In genomic region chrX:131136776-131137175, GRCh38 we compare ENCODE assay signal across 28 cellular contexts.
"Had no signal": no experiment of that assay in that cellular context is flagged by ENCODE, and none has a peak within 500 bp of the region (broad histone marks: within the 10 kb centered on the region; RNA-seq: fewer than 3 reads in every experiment).

No MANE protein-coding gene starts in this region.

- DNase-seq: naive thymus-derived CD4-positive, alpha-beta T cell; natural killer cell; nucleus accumbens; posterior cingulate gyrus; psoas muscle; right cardiac atrium; right lobe of liver; sigmoid colon; small intestine; stimulated activated CD4-positive, alpha-beta T cell treated with anti-CD3 and anti-CD28 coated beads, Interleukin-15, amount 100 ng/mL, for 24 hours; stimulated activated CD4-positive, alpha-beta T cell treated with anti-CD3 and anti-CD28 coated beads, Interleukin-2, amount 100 ng/mL, for 24 hours; stimulated activated CD4-positive, alpha-beta T cell treated with anti-CD3 and anti-CD28 coated beads, Interleukin-2, amount 100 ng/mL, for 48 hours; stimulated activated CD4-positive, alpha-beta T cell treated with anti-CD3 and anti-CD28 coated beads, Interleukin-4, amount 100 ng/mL, for 24 hours; stimulated activated naive B cell treated with anti-CD40 and anti-IgM and Interleukin-4, amounts not matched to agents 10 μg/mL and 1 μg/mL and 100 μg/mL, for 72 hours; stimulated activated naive CD4-positive, alpha-beta T cell treated with Interleukin-2 at 50 U/mL for 16 hours; stomach; thyroid gland; upper lobe of right lung; uterus had no signal

- H3K36me3 Mint-ChIP-seq: naive thymus-derived CD4-positive, alpha-beta T cell; natural killer cell; stimulated activated effector memory CD8-positive, alpha-beta T cell treated with anti-CD3 and anti-CD28 coated beads, Interleukin-12 subunit alpha, Interleukin-12 subunit beta, amount 100 ng/mL, for 72 hours; stimulated activated naive B cell treated with anti-CD40 and anti-IgM and Interleukin-4, amounts not matched to agents 10 μg/mL and 1 μg/mL and 100 μg/mL, for 72 hours; type B pancreatic cell had no signal

- ATAC-seq: naive thymus-derived CD4-positive, alpha-beta T cell; natural killer cell; right cardiac atrium; right lobe of liver; stimulated activated effector memory CD8-positive, alpha-beta T cell treated with anti-CD3 and anti-CD28 coated beads, Interleukin-12 subunit alpha, Interleukin-12 subunit beta, amount 100 ng/mL, for 72 hours; stimulated activated naive B cell treated with anti-CD40 and anti-IgM and Interleukin-4, amounts not matched to agents 10 μg/mL and 1 μg/mL and 100 μg/mL, for 72 hours; upper lobe of right lung had no signal

- H3K4me3 ChIP-seq: psoas muscle, right lobe of liver, sigmoid colon, stomach, thoracic aorta, thyroid gland, tibial nerve, upper lobe of right lung, uterus had no signal

- H3K27me3 Mint-ChIP-seq: progenitor cell of endocrine pancreas; stimulated activated naive B cell treated with anti-CD40 and anti-IgM and Interleukin-4, amounts not matched to agents 10 μg/mL and 1 μg/mL and 100 μg/mL, for 72 hours; stimulated activated naive CD8-positive, alpha-beta T cell treated with anti-CD3 and anti-CD28 coated beads, Interleukin-15, Interleukin-2, amounts not matched to agents 100 ng/mL and 50 ng/mL, for 24 hours; type B pancreatic cell had no signal

- H3K36me3 ChIP-seq: neutrophil, right lobe of liver, sigmoid colon, stomach, thoracic aorta, thyroid gland, tibial nerve, upper lobe of right lung, uterus had no signal

- H3K9me3 ChIP-seq: neutrophil, right lobe of liver, sigmoid colon, stomach, thoracic aorta, thyroid gland, tibial nerve, upper lobe of right lung, uterus had no signal

- H3K27me3 ChIP-seq: neutrophil, right lobe of liver, sigmoid colon, stomach, thyroid gland, tibial nerve, upper lobe of right lung, uterus had no signal

- H3K4me1 ChIP-seq: parathyroid adenoma, psoas muscle, right lobe of liver, sigmoid colon, stomach, thyroid gland, tibial nerve, upper lobe of right lung, uterus had no signal

- H3K27ac Mint-ChIP-seq: naive thymus-derived CD4-positive, alpha-beta T cell; natural killer cell; nephron; progenitor cell of endocrine pancreas; stimulated activated effector memory CD8-positive, alpha-beta T cell treated with anti-CD3 and anti-CD28 coated beads, Interleukin-12 subunit alpha, Interleukin-12 subunit beta, amount 100 ng/mL, for 72 hours; stimulated activated naive B cell treated with anti-CD40 and anti-IgM and Interleukin-4, amounts not matched to agents 10 μg/mL and 1 μg/mL and 100 μg/mL, for 72 hours; stimulated activated naive CD8-positive, alpha-beta T cell treated with anti-CD3 and anti-CD28 coated beads, Interleukin-15, Interleukin-2, amounts not matched to agents 100 ng/mL and 50 ng/mL, for 24 hours; type B pancreatic cell had no signal

- H3K79me2 ChIP-seq: parathyroid adenoma had no signal

- H3K9me3 Mint-ChIP-seq: naive thymus-derived CD4-positive, alpha-beta T cell; natural killer cell; stimulated activated effector memory CD8-positive, alpha-beta T cell treated with anti-CD3 and anti-CD28 coated beads, Interleukin-12 subunit alpha, Interleukin-12 subunit beta, amount 100 ng/mL, for 72 hours; stimulated activated naive B cell treated with anti-CD40 and anti-IgM and Interleukin-4, amounts not matched to agents 10 μg/mL and 1 μg/mL and 100 μg/mL, for 72 hours; stimulated activated naive CD8-positive, alpha-beta T cell treated with anti-CD3 and anti-CD28 coated beads, Interleukin-15, Interleukin-2, amounts not matched to agents 100 ng/mL and 50 ng/mL, for 24 hours; type B pancreatic cell had no signal

- H3K4me1 Mint-ChIP-seq: naive thymus-derived CD4-positive, alpha-beta T cell; natural killer cell; nephron; stimulated activated effector memory CD8-positive, alpha-beta T cell treated with anti-CD3 and anti-CD28 coated beads, Interleukin-12 subunit alpha, Interleukin-12 subunit beta, amount 100 ng/mL, for 72 hours; stimulated activated naive B cell treated with anti-CD40 and anti-IgM and Interleukin-4, amounts not matched to agents 10 μg/mL and 1 μg/mL and 100 μg/mL, for 72 hours had no signal

- H2AFZ ChIP-seq: parathyroid adenoma had no signal

- H3K4me3 Mint-ChIP-seq: naive thymus-derived CD4-positive, alpha-beta T cell; natural killer cell; nephron; stimulated activated effector memory CD8-positive, alpha-beta T cell treated with anti-CD3 and anti-CD28 coated beads, Interleukin-12 subunit alpha, Interleukin-12 subunit beta, amount 100 ng/mL, for 72 hours; stimulated activated naive B cell treated with anti-CD40 and anti-IgM and Interleukin-4, amounts not matched to agents 10 μg/mL and 1 μg/mL and 100 μg/mL, for 72 hours; stimulated activated naive CD8-positive, alpha-beta T cell treated with anti-CD3 and anti-CD28 coated beads, Interleukin-15, Interleukin-2, amounts not matched to agents 100 ng/mL and 50 ng/mL, for 24 hours; type B pancreatic cell had no signal

- H3K9ac ChIP-seq: parathyroid adenoma had no signal

- H3K27ac ChIP-seq: neutrophil, parathyroid adenoma, psoas muscle, right lobe of liver, sigmoid colon, stomach, thoracic aorta, thyroid gland, tibial nerve, upper lobe of right lung, uterus had no signal
